Comparison of ENCODE assay signal across 18 cellular contexts in the genomic region with DNA sequence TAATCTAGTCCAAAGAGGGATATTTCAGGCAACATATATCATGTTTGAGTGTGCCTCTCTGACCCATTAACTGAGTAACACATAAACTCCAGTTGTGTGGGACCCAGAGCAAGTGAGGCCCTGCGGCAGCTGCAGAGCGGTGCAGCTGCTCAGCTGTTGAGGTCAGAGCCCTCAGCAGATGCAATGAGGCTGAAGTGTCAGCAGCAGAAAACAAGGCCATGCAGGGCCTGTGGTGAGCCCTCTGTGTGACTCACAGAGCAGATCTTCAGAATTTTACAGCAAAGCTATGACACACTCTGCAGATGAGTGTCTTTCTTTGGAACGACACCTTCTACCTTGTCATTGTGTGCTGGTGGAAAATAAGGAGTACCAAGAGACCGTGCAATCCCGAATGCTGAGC.
A peak's percentile ranks its signal among the peaks of the same experiment; 100 is the strongest.
DNase-seq lines count a peak whose midpoint lies in the region; ATAC-seq and TF ChIP-seq lines count a peak whose summit lies in the region.
"Had no signal": no experiment of that assay in that cellular context is flagged by ENCODE, and none has a peak within 500 bp of the region (broad histone marks: within the 10 kb centered on the region; RNA-seq: fewer than 3 reads in every experiment).

No MANE protein-coding gene starts in this region.

- H3K36me3 Mint-ChIP-seq in CD8-positive, alpha-beta T cell: no peaks in the 10 kb centered on the region
- H3K36me3 Mint-ChIP-seq: activated naive CD4-positive, alpha-beta T cell treated with anti-CD3 and anti-CD28 coated beads, Interleukin-2, amount 50 U/mL, for 24 hours; memory B cell; T-cell had no signal

- ATAC-seq in foreskin keratinocyte (peak; percentile 48), HG03521 (IDR thresholded peaks at IDR 0.05; ENCODE audit: unreplicated experiment) (no peak), HG03571 (IDR thresholded peaks at IDR 0.05; ENCODE audit: unreplicated experiment) (no peak)
- ATAC-seq in CD8-positive, alpha-beta T cell: no peak
- ATAC-seq: A549; stimulated activated naive CD8-positive, alpha-beta T cell treated with anti-CD3 and anti-CD28 coated beads, Interleukin-15, amount 100 ng/mL, for 72 hours; T-cell had no signal

- no peaks in the 10 kb centered on the region for H3K27me3 ChIP-seq in foreskin keratinocyte
- H3K27me3 ChIP-seq in CD8-positive, alpha-beta T cell (ENCODE audit: insufficient read depth, low read length): no peaks in the 10 kb centered on the region
- H3K27me3 ChIP-seq: sigmoid colon had no signal

- H3K36me3 ChIP-seq in CD8-positive, alpha-beta T cell (ENCODE audit: insufficient read depth, low read length): no peaks in the 10 kb centered on the region
- H3K36me3 ChIP-seq: sigmoid colon had no signal

- no peak overlapping the region for H3K4me3 ChIP-seq in CD8-positive, alpha-beta T cell (ENCODE audit: low read depth, low read length)
- H3K4me3 ChIP-seq: A549, sigmoid colon had no signal

- POLR2A ChIA-PET in CD8-positive, alpha-beta T cell (lab: Charles Lee): no interaction called here

- no peaks in the 10 kb centered on the region for H3K4me1 ChIP-seq in foreskin keratinocyte
- H3K4me1 ChIP-seq in CD8-positive, alpha-beta T cell (ENCODE audit: insufficient read depth, low read length): no peaks in the 10 kb centered on the region
- H3K4me1 ChIP-seq: A549, sigmoid colon had no signal

- TF ChIP-seq CTCF in foreskin keratinocyte (conservative IDR thresholded peaks at IDR 0.05): no peak
- no peak for TF ChIP-seq CTCF in CD8-positive, alpha-beta T cell (IDR thresholded peaks at IDR 0.05)

- CTCF ChIA-PET in CD8-positive, alpha-beta T cell (lab: Charles Lee): no interaction called here

- H3K9me3 Mint-ChIP-seq in CD8-positive, alpha-beta T cell: peaks cover 3% of the 10 kb centered on the region
- H3K9me3 Mint-ChIP-seq: activated naive CD4-positive, alpha-beta T cell treated with anti-CD3 and anti-CD28 coated beads, Interleukin-2, amount 50 U/mL, for 24 hours had no signal

- H3K27ac Mint-ChIP-seq in CD8-positive, alpha-beta T cell: no peak overlapping the region
- H3K27ac Mint-ChIP-seq: activated naive CD4-positive, alpha-beta T cell treated with anti-CD3 and anti-CD28 coated beads, Interleukin-2, amount 50 U/mL, for 24 hours; H9; memory B cell; stimulated activated naive CD8-positive, alpha-beta T cell treated with anti-CD3 and anti-CD28 coated beads, Interleukin-15, amount 100 ng/mL, for 72 hours; T-cell had no signal

- DNase-seq in NK-92 treated with Interleukin-12 subunit alpha and Interleukin-12 subunit beta, amount 100 ng/mL, for 24 hours (lab: John Stamatoyannopoulos, UW): peak; percentile 69
- no peak for DNase-seq in NK-92 (lab: John Stamatoyannopoulos, UW; ENCODE audit: unreplicated experiment)
- DNase-seq in SW480 (ENCODE audit: low spot score): peak; percentile 1
- DNase-seq in foreskin keratinocyte: peak; percentile 29 to 54
- DNase-seq in NCI-H226: no peak
- DNase-seq in CD8-positive, alpha-beta T cell: no peak
- DNase-seq: activated CD4-positive, CD25-positive, alpha-beta regulatory T cell; activated CD8-positive, alpha-beta memory T cell treated with anti-CD3 and anti-CD28 coated beads, Interleukin-2, amount 50 U/mL, for 48 hours; Calu3; H9; sigmoid colon; stimulated activated naive CD8-positive, alpha-beta T cell treated with anti-CD3 and anti-CD28 coated beads, Interleukin-15, amount 100 ng/mL, for 72 hours; T-cell had no signal

- H3K4me3 Mint-ChIP-seq in CD8-positive, alpha-beta T cell: no peak overlapping the region
- H3K4me3 Mint-ChIP-seq: activated naive CD4-positive, alpha-beta T cell treated with anti-CD3 and anti-CD28 coated beads, Interleukin-2, amount 50 U/mL, for 24 hours; H9; memory B cell; stimulated activated naive CD8-positive, alpha-beta T cell treated with anti-CD3 and anti-CD28 coated beads, Interleukin-15, amount 100 ng/mL, for 72 hours; T-cell had no signal

- no peaks in the 10 kb centered on the region for H3K9me3 ChIP-seq in CD8-positive, alpha-beta T cell (ENCODE audit: low read length)
- H3K9me3 ChIP-seq: A549, sigmoid colon had no signal

- H3K27ac ChIP-seq in foreskin keratinocyte: no peak overlapping the region
- no peak overlapping the region for H3K27ac ChIP-seq in CD8-positive, alpha-beta T cell (ENCODE audit: low read depth, low read length)
- H3K27ac ChIP-seq: A549, sigmoid colon had no signal

- intact Hi-C loops in CD8-positive, alpha-beta T cell (cut with DNase I, micrococcal nuclease): loop anchor here in 1 of 2 experiments (5.0 kb wide), 1 partner anchor 48 kb away; no protein-coding TSS in a partner anchor

- no peaks in the 10 kb centered on the region for H3K4me1 Mint-ChIP-seq in CD8-positive, alpha-beta T cell (ENCODE audit: low read depth)
- H3K4me1 Mint-ChIP-seq: activated naive CD4-positive, alpha-beta T cell treated with anti-CD3 and anti-CD28 coated beads, Interleukin-2, amount 50 U/mL, for 24 hours; H9; memory B cell; stimulated activated naive CD8-positive, alpha-beta T cell treated with anti-CD3 and anti-CD28 coated beads, Interleukin-15, amount 100 ng/mL, for 72 hours; T-cell had no signal

- no peaks in the 10 kb centered on the region for H3K27me3 Mint-ChIP-seq in CD8-positive, alpha-beta T cell (ENCODE audit: low read depth)
- H3K27me3 Mint-ChIP-seq: activated naive CD4-positive, alpha-beta T cell treated with anti-CD3 and anti-CD28 coated beads, Interleukin-2, amount 50 U/mL, for 24 hours; memory B cell; stimulated activated naive CD8-positive, alpha-beta T cell treated with anti-CD3 and anti-CD28 coated beads, Interleukin-15, amount 100 ng/mL, for 72 hours; T-cell had no signal

Comparison
In these comparisons a context has a peak if more than half of its experiments do, and no peak if none do; other contexts are left out.
1. DNase-seq: peak in NK-92 treated with Interleukin-12 subunit alpha and Interleukin-12 subunit beta, amount 100 ng/mL, for 24 hours (single experiment), SW480 (single experiment) and foreskin keratinocyte (2 of 2); none in NK-92 (single experiment), NCI-H226 (single experiment) and CD8-positive, alpha-beta T cell (0 of 7).